1 cellular context compared by ENCODE assay signal in the genomic region with DNA sequence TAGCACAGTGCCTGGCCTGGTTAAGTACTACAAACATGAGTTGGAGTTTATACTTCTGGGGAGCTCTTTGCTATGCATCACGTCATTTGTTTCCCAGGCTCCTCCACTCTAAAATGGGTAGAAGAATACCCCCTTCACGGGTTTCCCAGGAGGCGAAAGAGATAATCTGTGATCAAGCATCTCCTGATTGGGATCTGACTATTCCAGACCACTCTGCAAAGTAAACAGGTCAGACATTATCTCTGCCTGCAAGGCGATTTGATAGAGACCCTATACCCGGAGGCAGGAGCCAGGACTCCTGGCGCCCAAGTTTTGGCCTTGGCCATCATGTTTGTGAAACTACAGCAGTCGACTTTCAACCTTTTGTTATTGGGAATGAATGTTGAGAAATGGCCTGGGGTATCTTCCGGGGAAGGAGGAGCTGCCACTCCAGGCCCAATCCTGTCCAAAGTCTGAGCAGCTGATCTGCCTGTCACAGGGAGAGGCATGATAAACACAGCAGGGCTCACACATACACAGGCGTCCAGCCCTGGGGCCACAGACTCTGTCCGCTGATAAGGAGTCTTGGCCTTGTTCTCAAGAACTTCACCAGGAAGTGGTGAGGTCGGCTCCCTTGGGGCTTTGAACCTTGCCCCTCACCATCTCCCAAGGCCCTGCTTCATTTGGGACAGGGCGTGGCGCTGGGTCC.
TF ChIP-seq lines count a peak whose summit lies in the region.

No MANE protein-coding gene starts in this region.

TF ChIP-seq in K562, 482 proteins besides CTCF, POLR2A, EP300 and RAD21 (continued from another document and continues in another):
- TF ChIP-seq, protein P1, sequence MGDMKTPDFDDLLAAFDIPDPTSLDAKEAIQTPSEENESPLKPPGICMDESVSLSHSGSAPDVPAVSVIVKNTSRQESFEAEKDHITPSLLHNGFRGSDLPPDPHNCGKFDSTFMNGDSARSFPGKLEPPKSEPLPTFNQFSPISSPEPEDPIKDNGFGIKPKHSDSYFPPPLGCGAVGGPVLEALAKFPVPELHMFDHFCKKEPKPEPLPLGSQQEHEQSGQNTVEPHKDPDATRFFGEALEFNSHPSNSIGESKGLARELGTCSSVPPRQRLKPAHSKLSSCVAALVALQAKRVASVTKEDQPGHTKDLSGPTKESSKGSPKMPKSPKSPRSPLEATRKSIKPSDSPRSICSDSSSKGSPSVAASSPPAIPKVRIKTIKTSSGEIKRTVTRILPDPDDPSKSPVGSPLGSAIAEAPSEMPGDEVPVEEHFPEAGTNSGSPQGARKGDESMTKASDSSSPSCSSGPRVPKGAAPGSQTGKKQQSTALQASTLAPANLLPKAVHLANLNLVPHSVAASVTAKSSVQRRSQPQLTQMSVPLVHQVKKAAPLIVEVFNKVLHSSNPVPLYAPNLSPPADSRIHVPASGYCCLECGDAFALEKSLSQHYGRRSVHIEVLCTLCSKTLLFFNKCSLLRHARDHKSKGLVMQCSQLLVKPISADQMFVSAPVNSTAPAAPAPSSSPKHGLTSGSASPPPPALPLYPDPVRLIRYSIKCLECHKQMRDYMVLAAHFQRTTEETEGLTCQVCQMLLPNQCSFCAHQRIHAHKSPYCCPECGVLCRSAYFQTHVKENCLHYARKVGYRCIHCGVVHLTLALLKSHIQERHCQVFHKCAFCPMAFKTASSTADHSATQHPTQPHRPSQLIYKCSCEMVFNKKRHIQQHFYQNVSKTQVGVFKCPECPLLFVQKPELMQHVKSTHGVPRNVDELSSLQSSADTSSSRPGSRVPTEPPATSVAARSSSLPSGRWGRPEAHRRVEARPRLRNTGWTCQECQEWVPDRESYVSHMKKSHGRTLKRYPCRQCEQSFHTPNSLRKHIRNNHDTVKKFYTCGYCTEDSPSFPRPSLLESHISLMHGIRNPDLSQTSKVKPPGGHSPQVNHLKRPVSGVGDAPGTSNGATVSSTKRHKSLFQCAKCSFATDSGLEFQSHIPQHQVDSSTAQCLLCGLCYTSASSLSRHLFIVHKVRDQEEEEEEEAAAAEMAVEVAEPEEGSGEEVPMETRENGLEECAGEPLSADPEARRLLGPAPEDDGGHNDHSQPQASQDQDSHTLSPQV (IDR thresholded peaks at IDR 0.05): peak; percentile 52; the same call in 1 of the 2 replicates
- TF ChIP-seq, protein P2, sequence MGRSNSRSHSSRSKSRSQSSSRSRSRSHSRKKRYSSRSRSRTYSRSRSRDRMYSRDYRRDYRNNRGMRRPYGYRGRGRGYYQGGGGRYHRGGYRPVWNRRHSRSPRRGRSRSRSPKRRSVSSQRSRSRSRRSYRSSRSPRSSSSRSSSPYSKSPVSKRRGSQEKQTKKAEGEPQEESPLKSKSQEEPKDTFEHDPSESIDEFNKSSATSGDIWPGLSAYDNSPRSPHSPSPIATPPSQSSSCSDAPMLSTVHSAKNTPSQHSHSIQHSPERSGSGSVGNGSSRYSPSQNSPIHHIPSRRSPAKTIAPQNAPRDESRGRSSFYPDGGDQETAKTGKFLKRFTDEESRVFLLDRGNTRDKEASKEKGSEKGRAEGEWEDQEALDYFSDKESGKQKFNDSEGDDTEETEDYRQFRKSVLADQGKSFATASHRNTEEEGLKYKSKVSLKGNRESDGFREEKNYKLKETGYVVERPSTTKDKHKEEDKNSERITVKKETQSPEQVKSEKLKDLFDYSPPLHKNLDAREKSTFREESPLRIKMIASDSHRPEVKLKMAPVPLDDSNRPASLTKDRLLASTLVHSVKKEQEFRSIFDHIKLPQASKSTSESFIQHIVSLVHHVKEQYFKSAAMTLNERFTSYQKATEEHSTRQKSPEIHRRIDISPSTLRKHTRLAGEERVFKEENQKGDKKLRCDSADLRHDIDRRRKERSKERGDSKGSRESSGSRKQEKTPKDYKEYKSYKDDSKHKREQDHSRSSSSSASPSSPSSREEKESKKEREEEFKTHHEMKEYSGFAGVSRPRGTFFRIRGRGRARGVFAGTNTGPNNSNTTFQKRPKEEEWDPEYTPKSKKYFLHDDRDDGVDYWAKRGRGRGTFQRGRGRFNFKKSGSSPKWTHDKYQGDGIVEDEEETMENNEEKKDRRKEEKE (IDR thresholded peaks at IDR 0.05; ENCODE audit: borderline replicate concordance in 1 of 2, control insufficient read depth in 1 of 2, low read depth in 2 of 2, low read length in 1 of 2): no peak
- peak; percentile 56; the same call in 1 of the 2 replicates for TF ChIP-seq ZKSCAN1 (IDR thresholded peaks at IDR 0.05; ENCODE audit: low read depth, low read length)
- no peak for TF ChIP-seq CHCHD3 (CRISPR knock-in tag; IDR thresholded peaks at IDR 0.05)
- peak; percentile 53 for TF ChIP-seq CREB1 (IDR thresholded peaks at IDR 0.05)
- TF ChIP-seq CREB1 (CRISPR knock-in tag; IDR thresholded peaks at IDR 0.05): no peak
- no peak for TF ChIP-seq RBM15 (IDR thresholded peaks at IDR 0.05; ENCODE audit: insufficient read depth, low read length)
- TF ChIP-seq, protein P3, sequence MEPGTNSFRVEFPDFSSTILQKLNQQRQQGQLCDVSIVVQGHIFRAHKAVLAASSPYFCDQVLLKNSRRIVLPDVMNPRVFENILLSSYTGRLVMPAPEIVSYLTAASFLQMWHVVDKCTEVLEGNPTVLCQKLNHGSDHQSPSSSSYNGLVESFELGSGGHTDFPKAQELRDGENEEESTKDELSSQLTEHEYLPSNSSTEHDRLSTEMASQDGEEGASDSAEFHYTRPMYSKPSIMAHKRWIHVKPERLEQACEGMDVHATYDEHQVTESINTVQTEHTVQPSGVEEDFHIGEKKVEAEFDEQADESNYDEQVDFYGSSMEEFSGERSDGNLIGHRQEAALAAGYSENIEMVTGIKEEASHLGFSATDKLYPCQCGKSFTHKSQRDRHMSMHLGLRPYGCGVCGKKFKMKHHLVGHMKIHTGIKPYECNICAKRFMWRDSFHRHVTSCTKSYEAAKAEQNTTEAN (CRISPR knock-in tag; IDR thresholded peaks at IDR 0.05): no peak
- no peak for TF ChIP-seq BCOR (IDR thresholded peaks at IDR 0.05)
- peak; percentile 97 for TF ChIP-seq CBFA2T3 (IDR thresholded peaks at IDR 0.05)
- TF ChIP-seq GTF2F1 (IDR thresholded peaks at IDR 0.05; ENCODE audit: low read depth, low read length): no peak
- TF ChIP-seq ATF7 (IDR thresholded peaks at IDR 0.05): peak; percentile 61; the same call in 1 of the 2 replicates
- TF ChIP-seq PPARD (CRISPR knock-in tag; IDR thresholded peaks at IDR 0.05): no peak
- no peak for TF ChIP-seq BACH1 (tag; IDR thresholded peaks at IDR 0.05)
- no peak for TF ChIP-seq PHF21A (IDR thresholded peaks at IDR 0.05; ENCODE audit: borderline replicate concordance, low read depth)
- TF ChIP-seq BRD9 (IDR thresholded peaks at IDR 0.05; ENCODE audit: low read depth, partially characterized antibody): no peak
- TF ChIP-seq SMARCA4 (IDR thresholded peaks at IDR 0.05): peak; percentile 89
- TF ChIP-seq TCF7 (IDR thresholded peaks at IDR 0.05; ENCODE audit: borderline replicate concordance): 0 out of 2 replicates have a peak, but pooled peaks have one; percentile 33
- TF ChIP-seq RCOR1 (IDR thresholded peaks at IDR 0.05; ENCODE audit: borderline replicate concordance in 1 of 2, low read depth in 2 of 2, low read length in 2 of 2): peak in 1 of 2 experiments; percentile 80; a peak in 2 of 4 replicates
- TF ChIP-seq TRIM24 (IDR thresholded peaks at IDR 0.05): peak; percentile 89 to 90
- peak; percentile 88 for TF ChIP-seq STAT5A (IDR thresholded peaks at IDR 0.05; ENCODE audit: borderline replicate concordance, low read length)
- TF ChIP-seq, protein P4, sequence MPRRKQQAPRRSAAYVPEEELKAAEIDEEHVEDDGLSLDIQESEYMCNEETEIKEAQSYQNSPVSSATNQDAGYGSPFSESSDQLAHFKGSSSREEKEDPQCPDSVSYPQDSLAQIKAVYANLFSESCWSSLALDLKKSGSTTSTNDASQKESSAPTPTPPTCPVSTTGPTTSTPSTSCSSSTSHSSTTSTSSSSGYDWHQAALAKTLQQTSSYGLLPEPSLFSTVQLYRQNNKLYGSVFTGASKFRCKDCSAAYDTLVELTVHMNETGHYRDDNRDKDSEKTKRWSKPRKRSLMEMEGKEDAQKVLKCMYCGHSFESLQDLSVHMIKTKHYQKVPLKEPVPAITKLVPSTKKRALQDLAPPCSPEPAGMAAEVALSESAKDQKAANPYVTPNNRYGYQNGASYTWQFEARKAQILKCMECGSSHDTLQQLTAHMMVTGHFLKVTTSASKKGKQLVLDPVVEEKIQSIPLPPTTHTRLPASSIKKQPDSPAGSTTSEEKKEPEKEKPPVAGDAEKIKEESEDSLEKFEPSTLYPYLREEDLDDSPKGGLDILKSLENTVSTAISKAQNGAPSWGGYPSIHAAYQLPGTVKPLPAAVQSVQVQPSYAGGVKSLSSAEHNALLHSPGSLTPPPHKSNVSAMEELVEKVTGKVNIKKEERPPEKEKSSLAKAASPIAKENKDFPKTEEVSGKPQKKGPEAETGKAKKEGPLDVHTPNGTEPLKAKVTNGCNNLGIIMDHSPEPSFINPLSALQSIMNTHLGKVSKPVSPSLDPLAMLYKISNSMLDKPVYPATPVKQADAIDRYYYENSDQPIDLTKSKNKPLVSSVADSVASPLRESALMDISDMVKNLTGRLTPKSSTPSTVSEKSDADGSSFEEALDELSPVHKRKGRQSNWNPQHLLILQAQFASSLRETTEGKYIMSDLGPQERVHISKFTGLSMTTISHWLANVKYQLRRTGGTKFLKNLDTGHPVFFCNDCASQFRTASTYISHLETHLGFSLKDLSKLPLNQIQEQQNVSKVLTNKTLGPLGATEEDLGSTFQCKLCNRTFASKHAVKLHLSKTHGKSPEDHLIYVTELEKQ (CRISPR knock-in tag; IDR thresholded peaks at IDR 0.05): no peak
- TF ChIP-seq ZNF175 (CRISPR knock-in tag; IDR thresholded peaks at IDR 0.05; ENCODE audit: low read depth): peak; percentile 54; the same call in 1 of the 2 replicates
- no peak for TF ChIP-seq SRF (CRISPR knock-in tag; IDR thresholded peaks at IDR 0.05)
- TF ChIP-seq HDAC3 (IDR thresholded peaks at IDR 0.05; ENCODE audit: borderline replicate concordance, partially characterized antibody): no peak
- TF ChIP-seq FOXA3 (CRISPR knock-in tag; conservative IDR thresholded peaks at IDR 0.05 in 1 of 2, IDR thresholded peaks at IDR 0.05 in 1 of 2): peak in 1 of 2 experiments; percentile 28; a peak in 1 of 4 replicates
- TF ChIP-seq, protein P5, sequence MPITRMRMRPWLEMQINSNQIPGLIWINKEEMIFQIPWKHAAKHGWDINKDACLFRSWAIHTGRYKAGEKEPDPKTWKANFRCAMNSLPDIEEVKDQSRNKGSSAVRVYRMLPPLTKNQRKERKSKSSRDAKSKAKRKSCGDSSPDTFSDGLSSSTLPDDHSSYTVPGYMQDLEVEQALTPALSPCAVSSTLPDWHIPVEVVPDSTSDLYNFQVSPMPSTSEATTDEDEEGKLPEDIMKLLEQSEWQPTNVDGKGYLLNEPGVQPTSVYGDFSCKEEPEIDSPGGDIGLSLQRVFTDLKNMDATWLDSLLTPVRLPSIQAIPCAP (CRISPR knock-in tag; IDR thresholded peaks at IDR 0.05; ENCODE audit: borderline replicate concordance): no peak
- peak; percentile 39 for TF ChIP-seq TBP (optimal IDR thresholded peaks at IDR 0.05; ENCODE audit: low read depth, low read length)
- TF ChIP-seq, protein P6, sequence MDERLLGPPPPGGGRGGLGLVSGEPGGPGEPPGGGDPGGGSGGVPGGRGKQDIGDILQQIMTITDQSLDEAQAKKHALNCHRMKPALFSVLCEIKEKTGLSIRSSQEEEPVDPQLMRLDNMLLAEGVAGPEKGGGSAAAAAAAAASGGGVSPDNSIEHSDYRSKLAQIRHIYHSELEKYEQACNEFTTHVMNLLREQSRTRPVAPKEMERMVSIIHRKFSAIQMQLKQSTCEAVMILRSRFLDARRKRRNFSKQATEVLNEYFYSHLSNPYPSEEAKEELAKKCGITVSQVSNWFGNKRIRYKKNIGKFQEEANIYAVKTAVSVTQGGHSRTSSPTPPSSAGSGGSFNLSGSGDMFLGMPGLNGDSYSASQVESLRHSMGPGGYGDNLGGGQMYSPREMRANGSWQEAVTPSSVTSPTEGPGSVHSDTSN (CRISPR knock-in tag; IDR thresholded peaks at IDR 0.05; ENCODE audit: low read depth): peak; percentile 63
- TF ChIP-seq, protein P6 (tag; conservative IDR thresholded peaks at IDR 0.05; ENCODE audit: low read depth): peak; percentile 80
- TF ChIP-seq SMAD4 (CRISPR knock-in tag; conservative IDR thresholded peaks at IDR 0.05): peak; percentile 89
- 0 out of 2 replicates have a peak, but pooled peaks have one; percentile 21 for TF ChIP-seq ZNF174 (CRISPR knock-in tag; IDR thresholded peaks at IDR 0.05)
- TF ChIP-seq RBFOX2 (IDR thresholded peaks at IDR 0.05; ENCODE audit: low read depth, low read length): peak; percentile 41; the same call in 1 of the 2 replicates
- TF ChIP-seq ZNF589 (CRISPR knock-in tag; IDR thresholded peaks at IDR 0.05; ENCODE audit: low read depth): peak; percentile 81
- peak; percentile 87 to 91 for TF ChIP-seq FOXK2 (conservative IDR thresholded peaks at IDR 0.05 in 1 of 2, IDR thresholded peaks at IDR 0.05 in 1 of 2; ENCODE audit: low read depth in 2 of 2)
- no peak for TF ChIP-seq U2AF1 (optimal IDR thresholded peaks at IDR 0.05; ENCODE audit: low read depth, low read length)
- TF ChIP-seq SOX6 (IDR thresholded peaks at IDR 0.05): peak; percentile 88
- TF ChIP-seq PYGO2 (tag; IDR thresholded peaks at IDR 0.05): no peak
- peak; percentile 63 for TF ChIP-seq CXXC5 (CRISPR knock-in tag; IDR thresholded peaks at IDR 0.05)
- 0 out of 2 replicates have a peak, but pooled peaks have one; percentile 25 for TF ChIP-seq MBD2 (IDR thresholded peaks at IDR 0.05; ENCODE audit: borderline replicate concordance, low read depth)
- 0 out of 2 replicates have a peak, but pooled peaks have one; percentile 32 for TF ChIP-seq ZNF274 (IDR thresholded peaks at IDR 0.05; ENCODE audit: borderline replicate concordance, low read depth, low read length)
- peak; percentile 89 for TF ChIP-seq DPF2 (IDR thresholded peaks at IDR 0.05)
- peak; percentile 80 for TF ChIP-seq CTBP1 (IDR thresholded peaks at IDR 0.05; ENCODE audit: borderline replicate concordance)
- no peak for TF ChIP-seq NFYB (IDR thresholded peaks at IDR 0.05; ENCODE audit: extremely low read depth, insufficient read length)
- no peak for TF ChIP-seq MCM7 (IDR thresholded peaks at IDR 0.05)
- TF ChIP-seq TBL1XR1 (IDR thresholded peaks at IDR 0.05; ENCODE audit: low read length in 2 of 2): 0 out of 4 replicates have a peak, but pooled peaks of 1 of the 2 experiments have one; percentile 40
- peak; percentile 59; the same call in 1 of the 2 replicates for TF ChIP-seq MYNN (IDR thresholded peaks at IDR 0.05)
- no peak for TF ChIP-seq MYNN (CRISPR knock-in tag; IDR thresholded peaks at IDR 0.05)
